ENCODE assay signal across 15 cellular contexts in genomic region chr12:10371910-10372533, GRCh38. TPM values are rescaled to one million over a fixed set of nuclear protein-coding genes. Genes with fewer than 3 reads are reported as not detected.
DNase-seq lines count a peak whose midpoint lies in the region; ATAC-seq and TF ChIP-seq lines count a peak whose summit lies in the region.
"Not testable (repeated sequence)": the region's sequence is repeated elsewhere in the genome, so short reads cannot be mapped to it uniquely, and the experiment has no call there.
"Had no signal": no experiment of that assay in that cellular context is flagged by ENCODE, and none has a peak within 500 bp of the region (broad histone marks: within the 10 kb centered on the region; RNA-seq: fewer than 3 reads in every experiment).

No MANE protein-coding gene starts in this region.

- not testable (repeated sequence) for ATAC-seq in T-cell (replicated peaks in 1 of 4); activated naive CD8-positive, alpha-beta T cell treated with anti-CD3 and anti-CD28 coated beads, Interleukin-2, amount 10 ng/mL, durations not matched to agents 7 days and 5 days (ENCODE audit: low read depth)

- H3K4me3 Mint-ChIP-seq in T-cell, result peak overlapping the region in 2 of 3 donors; percentile 3 to 41
- peak overlapping the region; percentile 49 for H3K4me3 Mint-ChIP-seq in activated naive CD8-positive, alpha-beta T cell treated with anti-CD3 and anti-CD28 coated beads, Interleukin-2, amount 10 ng/mL, durations not matched to agents 7 days and 5 days
- not testable (repeated sequence) for H3K4me3 Mint-ChIP-seq in dendritic cell treated with granulocyte-macrophage colony-stimulating factor and Interleukin-4, amounts not matched to agents 40 ng/mL and 50 ng/mL, for 4 days; nephron progenitor cell

- POLR2A ChIA-PET in T-cell (lab: Charles Lee), result interaction anchor here in 1 of 2 donors (0.6 kb wide), 1 partner anchor 617 kb away, joined by 3 read pairs; no protein-coding TSS in a partner anchor
- POLR2A ChIA-PET in activated naive CD8-positive, alpha-beta T cell treated with anti-CD3 and anti-CD28 coated beads, Interleukin-2, amount 10 ng/mL, durations not matched to agents 7 days and 5 days (lab: Charles Lee), result not testable (repeated sequence)

- H3K27me3 ChIP-seq in layer of hippocampus (ENCODE audit: control insufficient read depth, insufficient read depth, low read length), result not testable (repeated sequence)

- peak overlapping the region; percentile 65 for H3K27ac ChIP-seq in C4-2B
- peak overlapping the region; percentile 1 for H3K27ac ChIP-seq in layer of hippocampus (ENCODE audit: low read depth, low read length)
- peak overlapping the region; percentile 49 for H3K27ac ChIP-seq in substantia nigra (ENCODE audit: low read depth, low read length, poor library complexity, severe bottlenecking)

- H3K27me3 Mint-ChIP-seq in T-cell; activated naive CD8-positive, alpha-beta T cell treated with anti-CD3 and anti-CD28 coated beads, Interleukin-2, amount 10 ng/mL, durations not matched to agents 7 days and 5 days; dendritic cell treated with granulocyte-macrophage colony-stimulating factor and Interleukin-4, amounts not matched to agents 40 ng/mL and 50 ng/mL, for 4 days; nephron progenitor cell (ENCODE audit: low read depth, poor library complexity): not testable (repeated sequence)

- H3K9me3 Mint-ChIP-seq in T-cell; activated naive CD8-positive, alpha-beta T cell treated with anti-CD3 and anti-CD28 coated beads, Interleukin-2, amount 10 ng/mL, durations not matched to agents 7 days and 5 days; dendritic cell treated with granulocyte-macrophage colony-stimulating factor and Interleukin-4, amounts not matched to agents 40 ng/mL and 50 ng/mL, for 4 days: not testable (repeated sequence)
- peaks cover 30% of the 10 kb centered on the region for H3K9me3 Mint-ChIP-seq in nephron progenitor cell

- intact Hi-C loops in dendritic cell treated with granulocyte-macrophage colony-stimulating factor and Interleukin-4, amounts not matched to agents 40 ng/mL and 50 ng/mL, for 4 days (cut with micrococcal nuclease), result not testable (repeated sequence)

- TF ChIP-seq CTCF in C4-2B (conservative IDR thresholded peaks at IDR 0.05); nephron progenitor cell (IDR thresholded peaks at IDR 0.05): not testable (repeated sequence)

- peaks cover 20% of the 10 kb centered on the region for H3K36me3 Mint-ChIP-seq in T-cell
- peaks cover 59% of the 10 kb centered on the region for H3K36me3 Mint-ChIP-seq in activated naive CD8-positive, alpha-beta T cell treated with anti-CD3 and anti-CD28 coated beads, Interleukin-2, amount 10 ng/mL, durations not matched to agents 7 days and 5 days
- not testable (repeated sequence) for H3K36me3 Mint-ChIP-seq in dendritic cell treated with granulocyte-macrophage colony-stimulating factor and Interleukin-4, amounts not matched to agents 40 ng/mL and 50 ng/mL, for 4 days (ENCODE audit: low read depth)
- H3K36me3 Mint-ChIP-seq in nephron progenitor cell (ENCODE audit: low read depth), result peaks cover 15% of the 10 kb centered on the region

- H3K27ac Mint-ChIP-seq in T-cell, result peak overlapping the region; percentile 71 to 72
- H3K27ac Mint-ChIP-seq in activated naive CD8-positive, alpha-beta T cell treated with anti-CD3 and anti-CD28 coated beads, Interleukin-2, amount 10 ng/mL, durations not matched to agents 7 days and 5 days, result peak overlapping the region; percentile 81
- H3K27ac Mint-ChIP-seq in dendritic cell treated with granulocyte-macrophage colony-stimulating factor and Interleukin-4, amounts not matched to agents 40 ng/mL and 50 ng/mL, for 4 days, result peak overlapping the region; percentile 40
- peak overlapping the region; percentile 41 for H3K27ac Mint-ChIP-seq in nephron progenitor cell

- CTCF ChIA-PET in T-cell (lab: Charles Lee), result not testable (repeated sequence)

- peak; percentile 61 for DNase-seq in HT-29 (ENCODE audit: low spot score)
- not testable (repeated sequence) for DNase-seq in T-cell; activated naive CD8-positive, alpha-beta T cell treated with anti-CD3 and anti-CD28 coated beads, Interleukin-2, amount 10 ng/mL, durations not matched to agents 7 days and 5 days; nephron progenitor cell; substantia nigra (lab: John Stamatoyannopoulos, UW)

- H3K4me1 Mint-ChIP-seq in T-cell (peaks cover 48 to 59% (median 52%) of the 10 kb centered on the region in 3 donors), nephron progenitor cell (peaks cover 52% of the 10 kb centered on the region)
- peaks cover 70% of the 10 kb centered on the region for H3K4me1 Mint-ChIP-seq in activated naive CD8-positive, alpha-beta T cell treated with anti-CD3 and anti-CD28 coated beads, Interleukin-2, amount 10 ng/mL, durations not matched to agents 7 days and 5 days
- peaks cover 36% of the 10 kb centered on the region for H3K4me1 Mint-ChIP-seq in dendritic cell treated with granulocyte-macrophage colony-stimulating factor and Interleukin-4, amounts not matched to agents 40 ng/mL and 50 ng/mL, for 4 days (ENCODE audit: low read depth)

RNA-seq across cellular contexts. Expression of gene KLRK1, which starts 17.8 kb away (rescaled TPM):
- total RNA-seq in HT-29 (2014; rRNA removed; shearing (Covaris generic)), result 0.05 TPM in 1 of 2 replicates, not detected in the other
- total RNA-seq in T-cell, result 100 to 1,000 TPM in 4 of 5 donors, 10 to 100 TPM in 1; 74.5 to 162 (median 141) TPM
- total RNA-seq in activated naive CD8-positive, alpha-beta T cell treated with anti-CD3 and anti-CD28 coated beads, Interleukin-2, amount 10 ng/mL, durations not matched to agents 7 days and 5 days, result 100 to 1,000 TPM; 319 to 355 TPM
- total RNA-seq: G401, H1, M059J, RPMI7951, SJSA1 had no signal

RNA-seq across cellular contexts. Expression of gene KLRC4, which starts 37.5 kb away (rescaled TPM):
- 0.10 TPM in 1 of 2 replicates, not detected in the other for total RNA-seq in HT-29 (2014; rRNA removed; shearing (Covaris generic))
- total RNA-seq in T-cell, result 10 to 100 TPM in 3 of 5 donors, 1 to 10 TPM in 2; 7.1 to 27.1 (median 17.3) TPM
- 10 to 100 TPM; 37.8 to 38.4 TPM for total RNA-seq in activated naive CD8-positive, alpha-beta T cell treated with anti-CD3 and anti-CD28 coated beads, Interleukin-2, amount 10 ng/mL, durations not matched to agents 7 days and 5 days
- total RNA-seq: G401, H1, left lobe of liver, M059J, mesenteric fat pad, RPMI7951, SJSA1 had no signal

RNA-seq across cellular contexts. Expression of gene KLRC3, which starts 48.4 kb away (rescaled TPM):
- 0.46 and 0.57 TPM in 2 replicates for total RNA-seq in HT-29 (2014; rRNA removed; shearing (Covaris generic))
- 1 to 10 TPM; 1.3 to 9.9 (median 1.6) TPM for total RNA-seq in T-cell
- 1 to 10 TPM; 3.0 to 5.6 TPM for total RNA-seq in activated naive CD8-positive, alpha-beta T cell treated with anti-CD3 and anti-CD28 coated beads, Interleukin-2, amount 10 ng/mL, durations not matched to agents 7 days and 5 days
- total RNA-seq: G401, H1, left lobe of liver, M059J, mesenteric fat pad, SJSA1 had no signal

Comparison
In these comparisons a context has a peak if more than half of its experiments do, and no peak if none do; other contexts are left out.
1. H3K27ac ChIP-seq: peak in every context shown above with its lines; median percentile 65 in C4-2B; 49 in substantia nigra; 1 in layer of hippocampus.
2. RNA of gene KLRK1, which starts 17.8 kb away (total RNA-seq): 319 to 355 TPM in activated naive CD8-positive, alpha-beta T cell treated with anti-CD3 and anti-CD28 coated beads, Interleukin-2, amount 10 ng/mL, durations not matched to agents 7 days and 5 days and 74.5 to 162 TPM in T-cell; 0.05 TPM in HT-29; every median in the first group is over 10 times any median in the second.
3. Peak in every context shown above with its lines, with median percentiles within 50 percentile points of each other: H3K27ac Mint-ChIP-seq.